In genomic region chr7:100827330-100828226, GRCh38 we compare ENCODE assay signal across 8 cellular contexts. TPM values are rescaled to one million over a fixed set of nuclear protein-coding genes. Genes with fewer than 3 reads are reported as not detected.
DNase-seq lines count a peak whose midpoint lies in the region; ATAC-seq and TF ChIP-seq lines count a peak whose summit lies in the region.

TSS of gene EPHB4 (minus strand) at chr7:100827523. CDS start at chr7:100827030, 493 bp downstream.

- H3K27ac Mint-ChIP-seq in activated CD4-positive, alpha-beta T cell treated with anti-CD3 and anti-CD28 coated beads, Interleukin-2, amount 10 ng/mL, durations not matched to agents 24 days and 14 days = no peak within 1 kb of the TSS

- H3K4me1 ChIP-seq in mammary epithelial cell (ENCODE audit: insufficient read depth, low read length) = peaks cover 7% of the 10 kb centered on the region
- H3K4me1 ChIP-seq in skeletal muscle tissue (ENCODE audit: control insufficient read depth in 3 of 3, insufficient read depth in 3 of 3, low read length in 3 of 3) = peaks cover 3 to 17% (median 9%) of the 10 kb centered on the region in 3 donors

- WGBS in mammary epithelial cell (ENCODE audit: low coverage, missing lambda C conversion rate) = 5% methylated on average over 26 of the region's 80 CpGs

- H2AFZ ChIP-seq in mammary epithelial cell (ENCODE audit: low read depth, low read length) = peak within 1 kb of the TSS; percentile 88

- peaks cover 17% of the 10 kb centered on the region for H3K4me1 Mint-ChIP-seq in activated CD4-positive, alpha-beta T cell treated with anti-CD3 and anti-CD28 coated beads, Interleukin-2, amount 10 ng/mL, durations not matched to agents 24 days and 14 days

- in situ Hi-C loops in mammary epithelial cell (cut with MboI; ENCODE audit: low sequenced_read_pairs in 2 of 2) = no loop called here

- H3K9me3 Mint-ChIP-seq in activated CD4-positive, alpha-beta T cell treated with anti-CD3 and anti-CD28 coated beads, Interleukin-2, amount 10 ng/mL, durations not matched to agents 24 days and 14 days = no peaks in the 10 kb centered on the region

- peaks cover 54% of the 10 kb centered on the region for H3K79me2 ChIP-seq in mammary epithelial cell (ENCODE audit: insufficient read depth, low read length)

- intact Hi-C loops in activated CD4-positive, alpha-beta T cell treated with anti-CD3 and anti-CD28 coated beads, Interleukin-2, amount 10 ng/mL, durations not matched to agents 24 days and 14 days (cut with micrococcal nuclease) = no loop called here
- intact Hi-C loops in mammary epithelial cell (cut with micrococcal nuclease) = loop anchor here (2.0 kb wide), 1 partner anchor 123 kb away; no protein-coding TSS in a partner anchor

- H3K27me3 ChIP-seq in mammary epithelial cell (ENCODE audit: insufficient read depth, low read length) = no peaks in the 10 kb centered on the region
- peaks cover 24 to 44% (median 32%) of the 10 kb centered on the region in 3 donors for H3K27me3 ChIP-seq in skeletal muscle tissue (ENCODE audit: control insufficient read depth in 3 of 3, insufficient read depth in 3 of 3, low read length in 3 of 3)

- dilution Hi-C loops in mammary epithelial cell (cut with HindIII; ENCODE audit: low sequenced_read_pairs) = no loop called here

- peaks cover 2% of the 10 kb centered on the region for H3K36me3 Mint-ChIP-seq in activated CD4-positive, alpha-beta T cell treated with anti-CD3 and anti-CD28 coated beads, Interleukin-2, amount 10 ng/mL, durations not matched to agents 24 days and 14 days (ENCODE audit: low read depth)

- no peak for DNase-seq in activated CD4-positive, alpha-beta T cell treated with anti-CD3 and anti-CD28 coated beads, Interleukin-2, amount 10 ng/mL, durations not matched to agents 24 days and 14 days
- DNase-seq in activated CD4-positive, alpha-beta T cell treated with anti-CD3 and anti-CD28 coated beads, Interleukin-2, amount 50 U/mL, for 4 hours = no peak
- DNase-seq in NCI-H460 (ENCODE audit: extremely low read depth, low read depth) (peak; percentile 73), mammary epithelial cell (peak; percentile 79), iPS-NIHi11 (ENCODE audit: low spot score) (peak; percentile 87), occipital lobe (lab: John Stamatoyannopoulos, UW) (no peak)

- H3K9me3 ChIP-seq in mammary epithelial cell (replicated peaks; ENCODE audit: insufficient read depth, low read length) (no peaks in the 10 kb centered on the region), skeletal muscle tissue (ENCODE audit: control insufficient read depth in 3 of 3, low read length in 3 of 3) (no peaks in the 10 kb centered on the region)

- H3K4me2 ChIP-seq in mammary epithelial cell (ENCODE audit: insufficient read depth, low read depth, low read length) = peak within 1 kb of the TSS; percentile 86

- peaks cover 4% of the 10 kb centered on the region for H3K36me3 ChIP-seq in mammary epithelial cell (ENCODE audit: insufficient read depth, low read length)
- peaks cover 0 to 2% (median 0%) of the 10 kb centered on the region in 3 donors for H3K36me3 ChIP-seq in skeletal muscle tissue (ENCODE audit: control insufficient read depth in 3 of 3, insufficient read depth in 3 of 3, low read length in 3 of 3)

- peak within 1 kb of the TSS; percentile 66 for H3K9ac ChIP-seq in mammary epithelial cell (ENCODE audit: insufficient read depth, low read length)
- peak within 1 kb of the TSS; percentile 5 to 60 (median 50) for H3K9ac ChIP-seq in skeletal muscle tissue (ENCODE audit: low read depth in 1 of 3, low read length in 3 of 3)

- no TSS peak for BruUV-seq in mammary epithelial cell (replicated peaks; lab: Mats Ljungman, UMichigan)

- H3K4me3 Mint-ChIP-seq in activated CD4-positive, alpha-beta T cell treated with anti-CD3 and anti-CD28 coated beads, Interleukin-2, amount 10 ng/mL, durations not matched to agents 24 days and 14 days = peak within 1 kb of the TSS; percentile 70

- H3K27me3 Mint-ChIP-seq in activated CD4-positive, alpha-beta T cell treated with anti-CD3 and anti-CD28 coated beads, Interleukin-2, amount 10 ng/mL, durations not matched to agents 24 days and 14 days = peaks cover 46% of the 10 kb centered on the region

- no peak for TF ChIP-seq CTCF in mammary epithelial cell (conservative IDR thresholded peaks at IDR 0.05 in 1 of 2, IDR thresholded peaks at IDR 0.05 in 1 of 2; ENCODE audit: extremely low read depth in 1 of 2, insufficient read depth in 1 of 2, low read depth in 1 of 2, low read length in 2 of 2)

- peak within 1 kb of the TSS; percentile 70 to 86 (median 72) for H3K4me3 ChIP-seq in mammary epithelial cell (replicated peaks in 1 of 3; ENCODE audit: insufficient read depth in 1 of 3, low read depth in 2 of 3, low read length in 3 of 3)
- H3K4me3 ChIP-seq in skeletal muscle tissue (ENCODE audit: low read length in 3 of 3) = peak within 1 kb of the TSS; percentile 57 to 75 (median 66)

- peak within 1 kb of the TSS; percentile 39 for H3K27ac ChIP-seq in mammary epithelial cell (ENCODE audit: insufficient read depth, low read depth, low read length)
- no peak within 1 kb of the TSS for H3K27ac ChIP-seq in skeletal muscle tissue (ENCODE audit: low read depth, low read length)

- CTCF ChIA-PET in mammary epithelial cell (lab: Charles Lee; ENCODE audit: low non-redundant PET) = interaction anchor here (0.6 kb wide), 2 partner anchors 39 to 336 kb away, joined by 6 read pairs; no protein-coding TSS in a partner anchor

- H4K20me1 ChIP-seq in mammary epithelial cell (ENCODE audit: insufficient read depth, low read length) = no peaks in the 10 kb centered on the region

- ATAC-seq in GM18498 (IDR thresholded peaks at IDR 0.05; ENCODE audit: unreplicated experiment) = no peak

RNA-seq across cellular contexts. Expression of gene EPHB4, which starts in this region (rescaled TPM):
- 2.7 and 3.0 TPM in 2 replicates for total RNA-seq in activated CD4-positive, alpha-beta T cell treated with anti-CD3 and anti-CD28 coated beads, Interleukin-2, amount 10 ng/mL, durations not matched to agents 24 days and 14 days
- 45.3 and 49.1 TPM in 2 replicates for total RNA-seq in NCI-H460 (2014; rRNA removed; shearing (Covaris generic))
- 41.7 and 47.0 TPM in 2 replicates for polyA plus RNA-seq in NCI-H460 (2014; cell fraction: nucleus; rRNA removed)
- total RNA-seq in mammary epithelial cell (10 to 100 TPM; 75.0 to 81.0 TPM), skeletal muscle tissue (72.5 TPM), occipital lobe (8.4 TPM)
- polyA plus RNA-seq in mammary epithelial cell = 71.4 TPM
- 145 TPM for polyA minus RNA-seq in mammary epithelial cell

Comparison
In these comparisons a context has a peak if more than half of its experiments do, and no peak if none do; other contexts are left out.
1. DNase-seq: peak in NCI-H460 (single experiment), mammary epithelial cell (single experiment) and iPS-NIHi11 (single experiment); none in activated CD4-positive, alpha-beta T cell treated with anti-CD3 and anti-CD28 coated beads, Interleukin-2, amount 10 ng/mL, durations not matched to agents 24 days and 14 days (single experiment), activated CD4-positive, alpha-beta T cell treated with anti-CD3 and anti-CD28 coated beads, Interleukin-2, amount 50 U/mL, for 4 hours (0 of 2) and occipital lobe (single experiment).